In the genomic region with DNA sequence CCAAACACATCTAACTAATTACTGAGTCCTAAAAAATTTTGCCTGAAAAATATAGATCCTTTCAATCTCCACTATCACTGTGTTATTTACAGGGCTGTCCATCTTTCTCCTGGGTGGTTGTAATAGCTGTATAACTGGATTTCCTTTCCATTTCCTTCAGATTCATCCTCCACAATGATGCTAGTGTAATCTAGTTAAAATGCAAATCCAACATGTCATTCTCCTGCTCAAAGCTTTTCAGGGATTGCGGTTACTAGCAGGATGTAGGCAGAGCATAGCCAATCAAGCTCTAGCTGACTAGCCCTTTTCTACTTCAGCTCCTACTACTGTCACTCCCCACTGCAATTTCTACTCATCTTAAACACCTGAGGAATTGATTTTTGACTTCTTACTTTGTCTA, we compare ENCODE assay signal across 15 cellular contexts.
DNase-seq lines count a peak whose midpoint lies in the region; TF ChIP-seq lines count a peak whose summit lies in the region.
"Had no signal": no experiment of that assay in that cellular context is flagged by ENCODE, and none has a peak within 500 bp of the region (broad histone marks: within the 10 kb centered on the region; RNA-seq: fewer than 3 reads in every experiment).

No MANE protein-coding gene starts in this region.

- TF ChIP-seq CTCF in A673 (conservative IDR thresholded peaks at IDR 0.05; ENCODE audit: low read depth, low read length) (no peak), neural cell (IDR thresholded peaks at IDR 0.05; ENCODE audit: poor library complexity, severe bottlenecking) (no peak)

- no TSS peak for BruUV-seq in A673 (replicated peaks; lab: Mats Ljungman, UMichigan)

- POLR2A ChIA-PET in A673 (lab: Charles Lee; ENCODE audit: low non-redundant PET), result interaction anchor here (0.6 kb wide), 1 partner anchor 1481 kb away, joined by 3 read pairs; no protein-coding TSS in a partner anchor

- no peaks in the 10 kb centered on the region for H3F3A ChIP-seq in neural cell (ENCODE audit: insufficient read depth, low read length, poor library complexity, severe bottlenecking)

- H3K9me2 ChIP-seq in neural cell (ENCODE audit: insufficient read depth, low read length), result no peaks in the 10 kb centered on the region

- DNase-seq in A673 (ENCODE audit: low spot score), result peak; percentile 68
- DNase-seq in NCI-H526 treated with DMSO at 0.1 percent for 48 hours (lab: John Stamatoyannopoulos, UW), result peak; percentile 14
- DNase-seq in SK-N-DZ (ENCODE audit: low spot score), result peak; percentile 67
- DNase-seq in NCI-H226, result no peak
- no peak for DNase-seq in NCI-H2227 treated with DMSO at 0.1 percent for 48 hours (lab: John Stamatoyannopoulos, UW)
- no peak for DNase-seq in occipital lobe (lab: John Stamatoyannopoulos, UW)
- DNase-seq: BE2C; CD4-positive, alpha-beta memory T cell; DMS79; GOT3; HFFc6 had no signal

- no peak for TF ChIP-seq RAD21 in neural cell (conservative IDR thresholded peaks at IDR 0.05)

- CTCF ChIA-PET in A673 (lab: Charles Lee), result no interaction called here

- no peaks in the 10 kb centered on the region for H3K9me3 ChIP-seq in A673 (ENCODE audit: low read depth, low read length, poor library complexity, severe bottlenecking)
- no peaks in the 10 kb centered on the region for H3K9me3 ChIP-seq in neural cell (ENCODE audit: low read length)
- H3K9me3 ChIP-seq: BE2C, HAP-1 had no signal

- no peak overlapping the region for H3K4me2 ChIP-seq in neural cell (ENCODE audit: low read length)

- H3K36me3 ChIP-seq in A673 (ENCODE audit: insufficient read depth, low read length, poor library complexity, severe bottlenecking) (no peaks in the 10 kb centered on the region), neural cell (ENCODE audit: insufficient read depth, low read length) (no peaks in the 10 kb centered on the region)
- H3K36me3 ChIP-seq: BE2C, HAP-1 had no signal

- intact Hi-C loops in A673 (cut with micrococcal nuclease; ENCODE audit: unreplicated experiment), result no loop called here

- TF ChIP-seq EP300 in neural cell (conservative IDR thresholded peaks at IDR 0.05; ENCODE audit: poor library complexity, severe bottlenecking), result no peak

- H3K27ac ChIP-seq in A673 (ENCODE audit: low read depth, low read length, poor library complexity, severe bottlenecking) (no peak overlapping the region), neural cell (ENCODE audit: low read length) (peak overlapping the region; percentile 19)
- H3K27ac ChIP-seq: C4-2B had no signal

- H3K9ac ChIP-seq in neural cell (ENCODE audit: low read length), result no peak overlapping the region

- no peaks in the 10 kb centered on the region for H3K79me2 ChIP-seq in neural cell (replicated peaks; ENCODE audit: insufficient read depth, low read length)

- no peaks in the 10 kb centered on the region for H3K4me1 ChIP-seq in A673 (ENCODE audit: insufficient read depth, low read length, poor library complexity, severe bottlenecking)
- H3K4me1 ChIP-seq: BE2C, HAP-1 had no signal

- no peaks in the 10 kb centered on the region for H4K20me1 ChIP-seq in neural cell (ENCODE audit: insufficient read depth)

- H2AFZ ChIP-seq in neural cell (ENCODE audit: low read depth, low read length), result no peak overlapping the region

- H3K4me3 ChIP-seq in A673 (ENCODE audit: low read depth, low read length, poor library complexity, severe bottlenecking) (no peak overlapping the region), neural cell (ENCODE audit: low read length) (no peak overlapping the region)
- H3K4me3 ChIP-seq: GM12878, HAP-1 had no signal

- H3K27me3 ChIP-seq in A673 (replicated peaks; ENCODE audit: insufficient read depth, low read depth, low read length, poor library complexity), result peaks cover 48% of the 10 kb centered on the region
- H3K27me3 ChIP-seq in neural cell (ENCODE audit: insufficient read depth, low read depth, low read length), result no peaks in the 10 kb centered on the region
- H3K27me3 ChIP-seq: BE2C had no signal

TF ChIP-seq in neural cell, 6 proteins besides CTCF, POLR2A, EP300 and RAD21:
- no peak for TF ChIP-seq EZH2 (IDR thresholded peaks at IDR 0.05; ENCODE audit: borderline replicate concordance, insufficient read depth, low read length, poor library complexity, severe bottlenecking)
- TF ChIP-seq, protein P1, sequence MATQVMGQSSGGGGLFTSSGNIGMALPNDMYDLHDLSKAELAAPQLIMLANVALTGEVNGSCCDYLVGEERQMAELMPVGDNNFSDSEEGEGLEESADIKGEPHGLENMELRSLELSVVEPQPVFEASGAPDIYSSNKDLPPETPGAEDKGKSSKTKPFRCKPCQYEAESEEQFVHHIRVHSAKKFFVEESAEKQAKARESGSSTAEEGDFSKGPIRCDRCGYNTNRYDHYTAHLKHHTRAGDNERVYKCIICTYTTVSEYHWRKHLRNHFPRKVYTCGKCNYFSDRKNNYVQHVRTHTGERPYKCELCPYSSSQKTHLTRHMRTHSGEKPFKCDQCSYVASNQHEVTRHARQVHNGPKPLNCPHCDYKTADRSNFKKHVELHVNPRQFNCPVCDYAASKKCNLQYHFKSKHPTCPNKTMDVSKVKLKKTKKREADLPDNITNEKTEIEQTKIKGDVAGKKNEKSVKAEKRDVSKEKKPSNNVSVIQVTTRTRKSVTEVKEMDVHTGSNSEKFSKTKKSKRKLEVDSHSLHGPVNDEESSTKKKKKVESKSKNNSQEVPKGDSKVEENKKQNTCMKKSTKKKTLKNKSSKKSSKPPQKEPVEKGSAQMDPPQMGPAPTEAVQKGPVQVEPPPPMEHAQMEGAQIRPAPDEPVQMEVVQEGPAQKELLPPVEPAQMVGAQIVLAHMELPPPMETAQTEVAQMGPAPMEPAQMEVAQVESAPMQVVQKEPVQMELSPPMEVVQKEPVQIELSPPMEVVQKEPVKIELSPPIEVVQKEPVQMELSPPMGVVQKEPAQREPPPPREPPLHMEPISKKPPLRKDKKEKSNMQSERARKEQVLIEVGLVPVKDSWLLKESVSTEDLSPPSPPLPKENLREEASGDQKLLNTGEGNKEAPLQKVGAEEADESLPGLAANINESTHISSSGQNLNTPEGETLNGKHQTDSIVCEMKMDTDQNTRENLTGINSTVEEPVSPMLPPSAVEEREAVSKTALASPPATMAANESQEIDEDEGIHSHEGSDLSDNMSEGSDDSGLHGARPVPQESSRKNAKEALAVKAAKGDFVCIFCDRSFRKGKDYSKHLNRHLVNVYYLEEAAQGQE (IDR thresholded peaks at IDR 0.05; ENCODE audit: borderline replicate concordance), result no peak
- TF ChIP-seq TAF1 (IDR thresholded peaks at IDR 0.05; ENCODE audit: low read depth), result no peak
- TF ChIP-seq MXI1 (conservative IDR thresholded peaks at IDR 0.05; ENCODE audit: poor library complexity, severe bottlenecking), result no peak
- TF ChIP-seq POLR2AphosphoS5 (IDR thresholded peaks at IDR 0.05), result no peak
- no peak for TF ChIP-seq SMC3 (conservative IDR thresholded peaks at IDR 0.05; ENCODE audit: poor library complexity)
TF ChIP-seq in neural cell: peak in this region for 0.

Comparison
In these comparisons a context has a peak if more than half of its experiments do, and no peak if none do; other contexts are left out.
1. DNase-seq: peak in A673 (single experiment), NCI-H526 treated with DMSO at 0.1 percent for 48 hours (single experiment) and SK-N-DZ (single experiment); none in NCI-H226 (single experiment), NCI-H2227 treated with DMSO at 0.1 percent for 48 hours (single experiment) and occipital lobe (single experiment).